ENCODE assay signal across 8 cellular contexts in genomic region chr1:5992034-5992813, GRCh38. TPM values are rescaled to one million over a fixed set of nuclear protein-coding genes. Genes with fewer than 3 reads are reported as not detected.
DNase-seq lines count a peak whose midpoint lies in the region; ATAC-seq, FAIRE-seq and TF ChIP-seq lines count a peak whose summit lies in the region.

NPHP4 (minus strand) TSS chr1:5992425; CDS start chr1:5986289, 6,136 bp downstream.

- H3K27ac Mint-ChIP-seq in activated T-cell treated with anti-CD3 and anti-CD28 coated beads, Interleukin-2, amount 50 U/mL, for 72 hours: peak within 1 kb of the TSS; percentile 87

- H3K4me1 ChIP-seq in esophagus muscularis mucosa (peaks cover 15 to 43% (median 25%) of the 10 kb centered on the region in 4 donors), muscle layer of duodenum (ENCODE audit: control insufficient read depth in 1 of 2, insufficient read depth in 2 of 2, low read length in 2 of 2) (peaks cover 8 to 22% of the 10 kb centered on the region in 2 donors)

- peaks cover 26% of the 10 kb centered on the region for H3K4me1 Mint-ChIP-seq in activated T-cell treated with anti-CD3 and anti-CD28 coated beads, Interleukin-2, amount 50 U/mL, for 72 hours (ENCODE audit: low read depth)

- H3K9me3 Mint-ChIP-seq in activated T-cell treated with anti-CD3 and anti-CD28 coated beads, Interleukin-2, amount 50 U/mL, for 72 hours: no peaks in the 10 kb centered on the region

- no peak for TF ChIP-seq CTCF in esophagus muscularis mucosa (IDR thresholded peaks at IDR 0.05)

- H3K27me3 ChIP-seq in esophagus muscularis mucosa (no peaks in the 10 kb centered on the region), muscle layer of duodenum (ENCODE audit: low read depth, low read length) (peaks cover 4% of the 10 kb centered on the region)

- H3K9me3 ChIP-seq in esophagus muscularis mucosa (no peaks in the 10 kb centered on the region), muscle layer of duodenum (ENCODE audit: control insufficient read depth in 1 of 2, low read length in 2 of 2) (no peaks in the 10 kb centered on the region)

- H3K4me3 ChIP-seq in esophagus muscularis mucosa: peak within 1 kb of the TSS; percentile 62 to 97 (median 72)
- H3K4me3 ChIP-seq in muscle layer of duodenum (ENCODE audit: low read depth in 1 of 2, low read length in 2 of 2): peak within 1 kb of the TSS; percentile 61 to 80

- H3K4me3 Mint-ChIP-seq in activated T-cell treated with anti-CD3 and anti-CD28 coated beads, Interleukin-2, amount 50 U/mL, for 72 hours: peak within 1 kb of the TSS; percentile 87 to 98

- H3K27ac ChIP-seq in esophagus muscularis mucosa (replicated peaks in 1 of 4) (peak within 1 kb of the TSS; percentile 88 to 97 (median 90)), muscle layer of duodenum (ENCODE audit: low read length) (no peak within 1 kb of the TSS)

- intact Hi-C loops in esophagus muscularis mucosa (cut with DNase I): loop anchor here (10.0 kb wide), 1 partner anchor 203 kb away; the partner anchor contains the start of gene RPL22

- WGBS in esophagus muscularis mucosa: 2% methylated on average over 27 of the region's 93 CpGs

- H3K36me3 ChIP-seq in esophagus muscularis mucosa (no peaks in the 10 kb centered on the region), muscle layer of duodenum (ENCODE audit: control insufficient read depth in 1 of 2, insufficient read depth in 2 of 2, low read length in 2 of 2) (no peaks in the 10 kb centered on the region)

- TF ChIP-seq POLR2A in esophagus muscularis mucosa (IDR thresholded peaks at IDR 0.05; ENCODE audit: low read depth): no peak

- ATAC-seq in GM21723 (IDR thresholded peaks at IDR 0.05; ENCODE audit: unreplicated experiment): peak; percentile 85
- ATAC-seq in activated T-cell treated with anti-CD3 and anti-CD28 coated beads, Interleukin-2, amount 50 U/mL, for 72 hours (replicated peaks in 1 of 2): peak; percentile 90 to 95

- peak; percentile 96 for DNase-seq in DMS53 treated with DMSO at 0.1 percent for 48 hours (lab: John Stamatoyannopoulos, UW; ENCODE audit: unreplicated experiment)
- DNase-seq in KG1 (lab: John Stamatoyannopoulos, UW): peak; percentile 98
- peak; percentile 98 for DNase-seq in RCC 7860 (ENCODE audit: low spot score)
- DNase-seq in activated T-cell treated with anti-CD3 and anti-CD28 coated beads, Interleukin-2, amount 50 U/mL, for 72 hours: peak; percentile 99 to 100
- DNase-seq in esophagus muscularis mucosa (ENCODE audit: extremely low spot score): peak; percentile 100
- DNase-seq in stimulated activated CD8-positive, alpha-beta memory T cell treated with anti-CD3 and anti-CD28 coated beads, Interleukin-7, amount 100 ng/mL, for 4 hours (ENCODE audit: low read depth in 2 of 2): peak; percentile 99

- FAIRE-seq in RCC 7860 (lab: Jason Lieb, UNC): peak; percentile 93

- peaks cover 0 to 6% of the 10 kb centered on the region in 2 donors for H3K36me3 Mint-ChIP-seq in activated T-cell treated with anti-CD3 and anti-CD28 coated beads, Interleukin-2, amount 50 U/mL, for 72 hours (ENCODE audit: insufficient read depth in 2 of 2)

- H3K27me3 Mint-ChIP-seq in activated T-cell treated with anti-CD3 and anti-CD28 coated beads, Interleukin-2, amount 50 U/mL, for 72 hours (ENCODE audit: low read depth): no peaks in the 10 kb centered on the region

- TF ChIP-seq EP300 in esophagus muscularis mucosa (IDR thresholded peaks at IDR 0.05): no peak

RNA-seq across cellular contexts. Expression of gene NPHP4, which starts in this region (rescaled TPM):
- 10 to 100 TPM; 12.3 to 14.5 TPM for total RNA-seq in activated T-cell treated with anti-CD3 and anti-CD28 coated beads, Interleukin-2, amount 50 U/mL, for 72 hours
- total RNA-seq in esophagus muscularis mucosa: 1 to 10 TPM; 6.5 to 9.1 (median 8.0) TPM
